15 cellular contexts compared by ENCODE assay signal in the genomic region with DNA sequence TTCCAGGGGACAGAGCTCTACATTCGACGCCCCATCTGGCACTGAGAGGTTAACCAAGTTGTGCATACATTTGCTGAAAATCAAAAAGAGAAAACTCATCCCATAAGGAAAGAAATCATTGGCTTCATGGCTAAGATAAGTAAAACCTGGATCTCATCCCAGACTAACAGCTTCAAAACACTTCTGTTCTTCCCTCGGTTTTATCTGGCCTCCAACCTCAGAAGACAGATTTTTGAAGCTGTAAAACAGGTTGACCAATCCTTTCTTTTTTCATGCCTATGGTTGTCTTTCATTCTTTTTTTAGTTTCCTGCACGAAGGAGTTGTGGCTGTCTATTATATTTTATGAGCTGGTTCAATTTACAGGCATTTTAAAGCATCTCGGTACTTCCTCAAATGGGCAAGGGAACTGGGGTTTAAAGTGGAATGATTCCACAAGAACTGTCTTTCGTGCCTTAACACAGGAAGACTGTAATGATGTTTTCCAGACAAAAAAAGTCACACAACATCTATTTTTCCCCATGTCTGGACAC.
"Had no signal": no experiment of that assay in that cellular context is flagged by ENCODE, and none has a peak within 500 bp of the region (broad histone marks: within the 10 kb centered on the region; RNA-seq: fewer than 3 reads in every experiment).

No MANE protein-coding gene starts in this region.

- DNase-seq: activated naive CD4-positive, alpha-beta T cell treated with anti-CD3 and anti-CD28 coated beads, Interleukin-2, amount 50 U/mL, for 16 hours; activated T-cell treated with anti-CD3 and anti-CD28 coated beads, Interleukin-2, amount 50 U/mL, for 1 hour; adrenal gland; effector memory CD8-positive, alpha-beta T cell; immature natural killer cell; left cardiac atrium; mesenchymal stem cell; nephron progenitor cell; psoas muscle; right lobe of liver; T-helper 2 cell; trophoblast cell had no signal

- H3K4me1 ChIP-seq: adrenal gland, psoas muscle, right lobe of liver had no signal

- H3K4me3 ChIP-seq: adrenal gland, psoas muscle, right lobe of liver had no signal

- H3K27ac ChIP-seq: adrenal gland, epithelial cell of prostate, psoas muscle, right lobe of liver had no signal

- H3K9me3 ChIP-seq: adrenal gland, psoas muscle, right lobe of liver had no signal

- H3K36me3 ChIP-seq: adrenal gland, right lobe of liver had no signal

- H3K27me3 ChIP-seq: right lobe of liver had no signal

- ATAC-seq: activated CD4-positive, CD25-positive, alpha-beta regulatory T cell treated with anti-CD3 and anti-CD28 coated beads, Interleukin-2, amount 50 U/mL, for 24 hours; effector memory CD8-positive, alpha-beta T cell; left cardiac atrium; psoas muscle; right lobe of liver; stimulated activated memory B cell treated with anti-CD40 and anti-IgM and Interleukin-4, amounts not matched to agents 10 μg/mL and 1 μg/mL and 100 μg/mL, for 72 hours had no signal
